ENCODE assay signal across 16 cellular contexts in genomic region chr2:32363588-32363987, GRCh38. TPM values are rescaled to one million over a fixed set of nuclear protein-coding genes. Genes with fewer than 3 reads are reported as not detected.
DNase-seq lines count a peak whose midpoint lies in the region; ATAC-seq and TF ChIP-seq lines count a peak whose summit lies in the region.
"Had no signal": no experiment of that assay in that cellular context is flagged by ENCODE, and none has a peak within 500 bp of the region (broad histone marks: within the 10 kb centered on the region; RNA-seq: fewer than 3 reads in every experiment).

No MANE protein-coding gene starts in this region.

- H3K4me1 Mint-ChIP-seq in chondrocyte (ENCODE audit: low read depth), result peaks cover 71% of the 10 kb centered on the region

- H3K27me3 ChIP-seq in BLaER1 (no peaks in the 10 kb centered on the region), colonic mucosa (no peaks in the 10 kb centered on the region)
- H3K27me3 ChIP-seq: cardiac muscle cell, MG63, upper lobe of left lung had no signal

- no peaks in the 10 kb centered on the region for H3K27me3 Mint-ChIP-seq in chondrocyte (ENCODE audit: low read depth)
- H3K27me3 Mint-ChIP-seq: activated T-helper 17 cell treated with anti-CD3 and anti-CD28 coated beads, Interleukin-2, amount 50 U/mL, for 72 hours had no signal

- H3K36me3 ChIP-seq in BLaER1 (peaks cover 45% of the 10 kb centered on the region), colonic mucosa (no peaks in the 10 kb centered on the region)
- H3K36me3 ChIP-seq: cardiac muscle cell, upper lobe of left lung had no signal

- H3K9me3 ChIP-seq in BLaER1 (no peaks in the 10 kb centered on the region), colonic mucosa (no peaks in the 10 kb centered on the region)
- H3K9me3 ChIP-seq: MG63, upper lobe of left lung had no signal

- H3K4me3 Mint-ChIP-seq in chondrocyte (ENCODE audit: unreplicated experiment), result no peak overlapping the region

- H3K9ac ChIP-seq in BLaER1, result no peak overlapping the region
- no peak overlapping the region for H3K9ac ChIP-seq in colonic mucosa (ENCODE audit: low read depth in 2 of 2, low read length in 2 of 2)

- intact Hi-C loops in colonic mucosa (cut with DNase I), result no loop called here

- H3K9me3 Mint-ChIP-seq in chondrocyte (ENCODE audit: low read depth), result no peaks in the 10 kb centered on the region
- H3K9me3 Mint-ChIP-seq: activated T-helper 17 cell treated with anti-CD3 and anti-CD28 coated beads, Interleukin-2, amount 50 U/mL, for 72 hours had no signal

- no peak overlapping the region for H3K27ac ChIP-seq in BLaER1
- no peak overlapping the region for H3K27ac ChIP-seq in colonic mucosa
- H3K27ac ChIP-seq: cardiac muscle cell, upper lobe of left lung had no signal

- H3K36me3 Mint-ChIP-seq in chondrocyte (ENCODE audit: low read depth), result no peaks in the 10 kb centered on the region

- ATAC-seq in GM19023 (IDR thresholded peaks at IDR 0.05; ENCODE audit: unreplicated experiment), result peak; percentile 62
- peak; percentile 40 for ATAC-seq in HG03060 (IDR thresholded peaks at IDR 0.05; ENCODE audit: low read depth, unreplicated experiment)
- ATAC-seq: activated T-helper 17 cell treated with anti-CD3 and anti-CD28 coated beads, Interleukin-2, amount 50 U/mL, for 72 hours; esophagus mucosa had no signal

- peak overlapping the region; percentile 68 for H3K27ac Mint-ChIP-seq in chondrocyte (ENCODE audit: unreplicated experiment)

- no peak overlapping the region for H3K4me3 ChIP-seq in BLaER1
- H3K4me3 ChIP-seq in colonic mucosa, result no peak overlapping the region
- H3K4me3 ChIP-seq: cardiac muscle cell, MG63, upper lobe of left lung had no signal

- no peak for DNase-seq in chondrocyte (ENCODE audit: low spot score)
- DNase-seq in stimulated activated CD8-positive, alpha-beta memory T cell treated with anti-CD3 and anti-CD28 coated beads, Interleukin-4, amount 100 ng/mL, for 48 hours, result no peak
- no peak for DNase-seq in pons (ENCODE audit: low spot score)
- DNase-seq in colonic mucosa, result no peak
- no peak for DNase-seq in HPDE6-E6E7 (ENCODE audit: extremely low spot score)
- DNase-seq: AML-193, MG63, NCI-H510A, SHP77 treated with DMSO at 0.1 percent for 48 hours had no signal

- TF ChIP-seq CTCF in chondrocyte (IDR thresholded peaks at IDR 0.05), result no peak
- TF ChIP-seq CTCF in colonic mucosa (IDR thresholded peaks at IDR 0.05), result no peak

- H4K20me1 ChIP-seq in BLaER1, result peaks cover 100% of the 10 kb centered on the region

- H3K4me1 ChIP-seq in BLaER1 (peaks cover 32% of the 10 kb centered on the region), colonic mucosa (no peaks in the 10 kb centered on the region)

- H3K4me2 ChIP-seq in BLaER1, result peak overlapping the region; percentile 30

RNA-seq across cellular contexts. Expression of gene BIRC6, which starts 6.8 kb away (rescaled TPM):
- total RNA-seq in chondrocyte (76.0 to 103 TPM (median 76.0 TPM) in 3 replicates), colonic mucosa (10 to 100 TPM; 74.6 to 93.1 TPM)
